1 cellular context compared by ENCODE assay signal in genomic region chr18:62066121-62066818, GRCh38.
TF ChIP-seq lines count a peak whose summit lies in the region.

No MANE protein-coding gene starts in this region.

TF ChIP-seq in HepG2, 621 proteins besides CTCF, POLR2A, EP300 and RAD21 (continued from another document and continues in another):
- TF ChIP-seq ZNF784 (CRISPR knock-in tag; IDR thresholded peaks at IDR 0.05; ENCODE audit: borderline replicate concordance) (no peak), ARID4A (CRISPR knock-in tag; IDR thresholded peaks at IDR 0.05; ENCODE audit: borderline replicate concordance) (no peak), ZNF30 (CRISPR knock-in tag; IDR thresholded peaks at IDR 0.05) (no peak), TAF1 (CRISPR knock-in tag; IDR thresholded peaks at IDR 0.05) (no peak), POGZ (CRISPR knock-in tag; IDR thresholded peaks at IDR 0.05) (peak; percentile 58; the same call in 1 of the 2 replicates), ZNF407 (CRISPR knock-in tag; IDR thresholded peaks at IDR 0.05; ENCODE audit: not compliant biosample characterization) (no peak), SAP130 (CRISPR knock-in tag; IDR thresholded peaks at IDR 0.05; ENCODE audit: low read depth) (0 out of 2 replicates have a peak, but pooled peaks have one; percentile 20), CEBPB (IDR thresholded peaks at IDR 0.05; ENCODE audit: borderline replicate concordance, low read depth, low read length) (peak; percentile 35; the same call in 1 of the 2 replicates), RARA (CRISPR knock-in tag; IDR thresholded peaks at IDR 0.05) (0 out of 2 replicates have a peak, but pooled peaks have one; percentile 29), ZNF329 (CRISPR knock-in tag; IDR thresholded peaks at IDR 0.05; ENCODE audit: low read depth) (no peak), KMT2B (CRISPR knock-in tag; IDR thresholded peaks at IDR 0.05) (no peak), KMT2A (CRISPR knock-in tag; IDR thresholded peaks at IDR 0.05) (no peak), ZNF570 (CRISPR knock-in tag; IDR thresholded peaks at IDR 0.05; ENCODE audit: borderline replicate concordance) (no peak), KLF11 (CRISPR knock-in tag; IDR thresholded peaks at IDR 0.05) (no peak), SRSF1 (optimal IDR thresholded peaks at IDR 0.05; ENCODE audit: low read depth, low read length) (no peak), ZNF414 (CRISPR knock-in tag; IDR thresholded peaks at IDR 0.05) (no peak), ZNF484 (CRISPR knock-in tag; IDR thresholded peaks at IDR 0.05; ENCODE audit: borderline replicate concordance, low read depth) (no peak), TBP (CRISPR knock-in tag; IDR thresholded peaks at IDR 0.05) (no peak), DNMT3B (CRISPR knock-in tag; conservative IDR thresholded peaks at IDR 0.05) (no peak), ZKSCAN8 (CRISPR knock-in tag; IDR thresholded peaks at IDR 0.05; ENCODE audit: borderline replicate concordance) (0 out of 2 replicates have a peak, but pooled peaks have one; percentile 35)
- TF ChIP-seq, protein P1, sequence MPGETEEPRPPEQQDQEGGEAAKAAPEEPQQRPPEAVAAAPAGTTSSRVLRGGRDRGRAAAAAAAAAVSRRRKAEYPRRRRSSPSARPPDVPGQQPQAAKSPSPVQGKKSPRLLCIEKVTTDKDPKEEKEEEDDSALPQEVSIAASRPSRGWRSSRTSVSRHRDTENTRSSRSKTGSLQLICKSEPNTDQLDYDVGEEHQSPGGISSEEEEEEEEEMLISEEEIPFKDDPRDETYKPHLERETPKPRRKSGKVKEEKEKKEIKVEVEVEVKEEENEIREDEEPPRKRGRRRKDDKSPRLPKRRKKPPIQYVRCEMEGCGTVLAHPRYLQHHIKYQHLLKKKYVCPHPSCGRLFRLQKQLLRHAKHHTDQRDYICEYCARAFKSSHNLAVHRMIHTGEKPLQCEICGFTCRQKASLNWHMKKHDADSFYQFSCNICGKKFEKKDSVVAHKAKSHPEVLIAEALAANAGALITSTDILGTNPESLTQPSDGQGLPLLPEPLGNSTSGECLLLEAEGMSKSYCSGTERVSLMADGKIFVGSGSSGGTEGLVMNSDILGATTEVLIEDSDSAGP (CRISPR knock-in tag; IDR thresholded peaks at IDR 0.05; ENCODE audit: borderline replicate concordance): no peak
- TF ChIP-seq, protein P2, sequence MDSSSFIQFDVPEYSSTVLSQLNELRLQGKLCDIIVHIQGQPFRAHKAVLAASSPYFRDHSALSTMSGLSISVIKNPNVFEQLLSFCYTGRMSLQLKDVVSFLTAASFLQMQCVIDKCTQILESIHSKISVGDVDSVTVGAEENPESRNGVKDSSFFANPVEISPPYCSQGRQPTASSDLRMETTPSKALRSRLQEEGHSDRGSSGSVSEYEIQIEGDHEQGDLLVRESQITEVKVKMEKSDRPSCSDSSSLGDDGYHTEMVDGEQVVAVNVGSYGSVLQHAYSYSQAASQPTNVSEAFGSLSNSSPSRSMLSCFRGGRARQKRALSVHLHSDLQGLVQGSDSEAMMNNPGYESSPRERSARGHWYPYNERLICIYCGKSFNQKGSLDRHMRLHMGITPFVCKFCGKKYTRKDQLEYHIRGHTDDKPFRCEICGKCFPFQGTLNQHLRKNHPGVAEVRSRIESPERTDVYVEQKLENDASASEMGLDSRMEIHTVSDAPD (CRISPR knock-in tag; IDR thresholded peaks at IDR 0.05): no peak
- TF ChIP-seq, protein P3, sequence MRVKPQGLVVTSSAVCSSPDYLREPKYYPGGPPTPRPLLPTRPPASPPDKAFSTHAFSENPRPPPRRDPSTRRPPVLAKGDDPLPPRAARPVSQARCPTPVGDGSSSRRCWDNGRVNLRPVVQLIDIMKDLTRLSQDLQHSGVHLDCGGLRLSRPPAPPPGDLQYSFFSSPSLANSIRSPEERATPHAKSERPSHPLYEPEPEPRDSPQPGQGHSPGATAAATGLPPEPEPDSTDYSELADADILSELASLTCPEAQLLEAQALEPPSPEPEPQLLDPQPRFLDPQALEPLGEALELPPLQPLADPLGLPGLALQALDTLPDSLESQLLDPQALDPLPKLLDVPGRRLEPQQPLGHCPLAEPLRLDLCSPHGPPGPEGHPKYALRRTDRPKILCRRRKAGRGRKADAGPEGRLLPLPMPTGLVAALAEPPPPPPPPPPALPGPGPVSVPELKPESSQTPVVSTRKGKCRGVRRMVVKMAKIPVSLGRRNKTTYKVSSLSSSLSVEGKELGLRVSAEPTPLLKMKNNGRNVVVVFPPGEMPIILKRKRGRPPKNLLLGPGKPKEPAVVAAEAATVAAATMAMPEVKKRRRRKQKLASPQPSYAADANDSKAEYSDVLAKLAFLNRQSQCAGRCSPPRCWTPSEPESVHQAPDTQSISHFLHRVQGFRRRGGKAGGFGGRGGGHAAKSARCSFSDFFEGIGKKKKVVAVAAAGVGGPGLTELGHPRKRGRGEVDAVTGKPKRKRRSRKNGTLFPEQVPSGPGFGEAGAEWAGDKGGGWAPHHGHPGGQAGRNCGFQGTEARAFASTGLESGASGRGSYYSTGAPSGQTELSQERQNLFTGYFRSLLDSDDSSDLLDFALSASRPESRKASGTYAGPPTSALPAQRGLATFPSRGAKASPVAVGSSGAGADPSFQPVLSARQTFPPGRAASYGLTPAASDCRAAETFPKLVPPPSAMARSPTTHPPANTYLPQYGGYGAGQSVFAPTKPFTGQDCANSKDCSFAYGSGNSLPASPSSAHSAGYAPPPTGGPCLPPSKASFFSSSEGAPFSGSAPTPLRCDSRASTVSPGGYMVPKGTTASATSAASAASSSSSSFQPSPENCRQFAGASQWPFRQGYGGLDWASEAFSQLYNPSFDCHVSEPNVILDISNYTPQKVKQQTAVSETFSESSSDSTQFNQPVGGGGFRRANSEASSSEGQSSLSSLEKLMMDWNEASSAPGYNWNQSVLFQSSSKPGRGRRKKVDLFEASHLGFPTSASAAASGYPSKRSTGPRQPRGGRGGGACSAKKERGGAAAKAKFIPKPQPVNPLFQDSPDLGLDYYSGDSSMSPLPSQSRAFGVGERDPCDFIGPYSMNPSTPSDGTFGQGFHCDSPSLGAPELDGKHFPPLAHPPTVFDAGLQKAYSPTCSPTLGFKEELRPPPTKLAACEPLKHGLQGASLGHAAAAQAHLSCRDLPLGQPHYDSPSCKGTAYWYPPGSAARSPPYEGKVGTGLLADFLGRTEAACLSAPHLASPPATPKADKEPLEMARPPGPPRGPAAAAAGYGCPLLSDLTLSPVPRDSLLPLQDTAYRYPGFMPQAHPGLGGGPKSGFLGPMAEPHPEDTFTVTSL (CRISPR knock-in tag; IDR thresholded peaks at IDR 0.05; ENCODE audit: borderline replicate concordance): peak; percentile 31; the same call in 1 of the 2 replicates
